12 cellular contexts compared by ENCODE assay signal in genomic region chr3:42655980-42656679, GRCh38. TPM values are rescaled to one million over a fixed set of nuclear protein-coding genes. Genes with fewer than 3 reads are reported as not detected.
DNase-seq lines count a peak whose midpoint lies in the region; ATAC-seq, FAIRE-seq and TF ChIP-seq lines count a peak whose summit lies in the region.
"Had no signal": no experiment of that assay in that cellular context is flagged by ENCODE, and none has a peak within 500 bp of the region (broad histone marks: within the 10 kb centered on the region; RNA-seq: fewer than 3 reads in every experiment).

No MANE protein-coding gene starts in this region.

- H2AFZ ChIP-seq in endothelial cell of umbilical vein (ENCODE audit: low read depth, low read length), result no peak overlapping the region

- no peak overlapping the region for H3K9ac ChIP-seq in endothelial cell of umbilical vein (replicated peaks; ENCODE audit: extremely low read depth, insufficient read depth, low read length)

- BruUV-seq in endothelial cell of umbilical vein (replicated peaks; lab: Mats Ljungman, UMichigan), result no TSS peak

- intact Hi-C loops in endothelial cell of umbilical vein (cut with micrococcal nuclease), result loop anchor here (2.0 kb wide), 2 partner anchors 29 to 73 kb away; partner anchors contain the start of gene KLHL40

- H3K9me3 ChIP-seq in endothelial cell of umbilical vein (replicated peaks; ENCODE audit: control insufficient read depth, insufficient read depth, low read length), result no peaks in the 10 kb centered on the region

- CTCF ChIA-PET in endothelial cell of umbilical vein (lab: Charles Lee), result no interaction called here

- H3K4me1 Mint-ChIP-seq in IgD-negative memory B cell (peaks cover 8 to 15% (median 13%) of the 10 kb centered on the region in 3 donors), neural crest cell (peaks cover 14% of the 10 kb centered on the region)

- H3K27ac Mint-ChIP-seq in IgD-negative memory B cell (peak overlapping the region in 2 of 3 donors; percentile 63 to 92), neural crest cell (ENCODE audit: unreplicated experiment) (no peak overlapping the region)
- H3K27ac Mint-ChIP-seq: T-helper 1 cell treated with Interleukin-12 subunit alpha and Interleukin-12 subunit beta and Interleukin-4 antibody, amounts not matched to agents 30 μg/mL and 1 μg/mL, for 36 hours had no signal

- H3K4me2 ChIP-seq in endothelial cell of umbilical vein (ENCODE audit: insufficient read depth, low read length), result peak overlapping the region; percentile 2

- H3K4me1 ChIP-seq in endothelial cell of umbilical vein (ENCODE audit: control insufficient read depth, extremely low read depth, insufficient read depth, low read length), result peaks cover 36% of the 10 kb centered on the region

- peak; percentile 77 for FAIRE-seq in endothelial cell of umbilical vein (lab: Jason Lieb, UNC)

- peaks cover 0 to 1% (median 0%) of the 10 kb centered on the region in 3 donors for H3K9me3 Mint-ChIP-seq in IgD-negative memory B cell
- H3K9me3 Mint-ChIP-seq in neural crest cell, result no peaks in the 10 kb centered on the region
- H3K9me3 Mint-ChIP-seq: T-helper 1 cell treated with Interleukin-12 subunit alpha and Interleukin-12 subunit beta and Interleukin-4 antibody, amounts not matched to agents 30 μg/mL and 1 μg/mL, for 36 hours had no signal

- no peak overlapping the region for H3K4me3 ChIP-seq in endothelial cell of umbilical vein (replicated peaks in 1 of 3; ENCODE audit: insufficient read depth in 1 of 3, low read depth in 1 of 3, low read length in 3 of 3)

- peaks cover 2% of the 10 kb centered on the region for H3K27me3 Mint-ChIP-seq in IgD-negative memory B cell
- no peaks in the 10 kb centered on the region for H3K27me3 Mint-ChIP-seq in neural crest cell (ENCODE audit: low read depth)

- peaks cover 0 to 7% of the 10 kb centered on the region in 2 experiments for H3K36me3 ChIP-seq in endothelial cell of umbilical vein (ENCODE audit: control insufficient read depth in 2 of 2, extremely low read depth in 1 of 2, insufficient read depth in 2 of 2, low read length in 2 of 2)

- ATAC-seq in GM18517 (IDR thresholded peaks at IDR 0.05; ENCODE audit: unreplicated experiment), result no peak
- no peak for ATAC-seq in GM18511 (IDR thresholded peaks at IDR 0.05; ENCODE audit: unreplicated experiment)
- no peak for ATAC-seq in GM21619 (IDR thresholded peaks at IDR 0.05; ENCODE audit: unreplicated experiment)

- no peaks in the 10 kb centered on the region for H3K27me3 ChIP-seq in endothelial cell of umbilical vein (ENCODE audit: control insufficient read depth in 2 of 2, insufficient read depth in 2 of 2, low read length in 2 of 2)

- H3K79me2 ChIP-seq in endothelial cell of umbilical vein (ENCODE audit: control insufficient read depth, insufficient read depth, low read length), result peaks cover 31% of the 10 kb centered on the region

- DNase-seq in ACHN (peak; percentile 26), endothelial cell of umbilical vein (ENCODE audit: low read depth, low spot score) (peak; percentile 37), neural crest cell (ENCODE audit: low read depth, low spot score) (no peak), medulla oblongata (ENCODE audit: extremely low spot score) (no peak)
- DNase-seq: activated gamma-delta T cell, COR-L47, NCI-H2029 had no signal

- no peaks in the 10 kb centered on the region for H4K20me1 ChIP-seq in endothelial cell of umbilical vein (replicated peaks; ENCODE audit: control insufficient read depth, extremely low read depth, insufficient read depth, low read length)

- POLR2A ChIA-PET in endothelial cell of umbilical vein (lab: Charles Lee), result no interaction called here

- H3K36me3 Mint-ChIP-seq in IgD-negative memory B cell (no peaks in the 10 kb centered on the region), neural crest cell (ENCODE audit: low read depth) (no peaks in the 10 kb centered on the region)

- dilution Hi-C loops in endothelial cell of umbilical vein (cut with MboI; ENCODE audit: extremely low pct_ligation_motif_present, low sequenced_read_pairs), result no loop called here

- no peak overlapping the region for H3K27ac ChIP-seq in endothelial cell of umbilical vein (ENCODE audit: insufficient read depth, low read depth, low read length)

- TF ChIP-seq CTCF in endothelial cell of umbilical vein (IDR thresholded peaks at IDR 0.05; ENCODE audit: extremely low read depth in 1 of 2, insufficient read depth in 1 of 2, low read depth in 1 of 2, low read length in 2 of 2) (no peak), neural crest cell (conservative IDR thresholded peaks at IDR 0.05) (no peak)

- H3K4me3 Mint-ChIP-seq in IgD-negative memory B cell, result peak overlapping the region in 1 of 4 donors; percentile 18
- peak overlapping the region; percentile 78 for H3K4me3 Mint-ChIP-seq in neural crest cell

- no peak for TF ChIP-seq POLR2A in endothelial cell of umbilical vein (IDR thresholded peaks at IDR 0.05; ENCODE audit: low read depth, low read length)

- no peaks in the 10 kb centered on the region for H3K9me1 ChIP-seq in endothelial cell of umbilical vein (replicated peaks; ENCODE audit: control insufficient read depth, extremely low read depth, insufficient read depth, low read length)

- in situ Hi-C loops in ACHN (cut with HindIII; ENCODE audit: low pct_ligation_motif_present, low pct_unique_long_range_greater_than_20kb, low sequenced_read_pairs), result no loop called here

TF ChIP-seq in endothelial cell of umbilical vein, 7 proteins besides CTCF, POLR2A, EP300 and RAD21:
- TF ChIP-seq JUN (IDR thresholded peaks at IDR 0.05; ENCODE audit: borderline replicate concordance, insufficient read depth, insufficient read length, low read depth) (no peak), FOS (IDR thresholded peaks at IDR 0.05; ENCODE audit: borderline replicate concordance, insufficient read depth, low read length) (peak; percentile 57), MAX (IDR thresholded peaks at IDR 0.05; ENCODE audit: insufficient read depth, insufficient read length) (no peak), GATA2 (IDR thresholded peaks at IDR 0.05; ENCODE audit: insufficient read depth, insufficient read length, low read depth, low read length) (no peak), POLR2AphosphoS5 (IDR thresholded peaks at IDR 0.05; ENCODE audit: insufficient read depth, low read depth, low read length) (no peak), MYC (IDR thresholded peaks at IDR 0.05; ENCODE audit: low read depth, low read length) (no peak), EZH2 (IDR thresholded peaks at IDR 0.05; ENCODE audit: borderline replicate concordance, low read depth, low read length, severe bottlenecking) (no peak)
TF ChIP-seq in endothelial cell of umbilical vein: peak in this region for 1.

RNA-seq across cellular contexts. Expression of gene ZBTB47, which starts 2.6 kb away (rescaled TPM):
- polyA plus RNA-seq in IgD-negative memory B cell (0.11 TPM), endothelial cell of umbilical vein (10.6 and 13.2 TPM in 2 replicates)
- total RNA-seq in endothelial cell of umbilical vein (13.0 and 14.5 TPM in 2 replicates), neural crest cell (6.6 and 7.3 TPM in 2 replicates)
- polyA plus RNA-seq in endothelial cell of umbilical vein (2011; cell fraction: cytosol; rRNA removed), result 7.2 and 9.3 TPM in 2 replicates
- polyA plus RNA-seq in endothelial cell of umbilical vein (2011; cell fraction: nucleus; rRNA removed), result 13.6 and 17.0 TPM in 2 replicates
- 6.8 and 10.4 TPM in 2 replicates for polyA plus RNA-seq in endothelial cell of umbilical vein (2012)
- 13.2 and 16.9 TPM in 2 replicates for polyA minus RNA-seq in endothelial cell of umbilical vein
- 10.4 TPM for polyA minus RNA-seq in endothelial cell of umbilical vein (2011; cell fraction: cytosol; rRNA and poly(A)+ RNA removed)
- polyA minus RNA-seq in endothelial cell of umbilical vein (2011; cell fraction: nucleus; rRNA and poly(A)+ RNA removed), result 7.6 and 13.3 TPM in 2 replicates

RNA-seq across cellular contexts. Expression of gene KLHL40, which starts 29.2 kb away (rescaled TPM):
- polyA plus RNA-seq in IgD-negative memory B cell (not detected), endothelial cell of umbilical vein (not detected in 2 replicates)
- total RNA-seq in endothelial cell of umbilical vein (not detected in 2 replicates), neural crest cell (not detected in 2 replicates)
- polyA plus RNA-seq in endothelial cell of umbilical vein (2011; cell fraction: cytosol; rRNA removed), result not detected in 2 replicates
- not detected in 2 replicates for polyA plus RNA-seq in endothelial cell of umbilical vein (2011; cell fraction: nucleus; rRNA removed)
- not detected in 2 replicates for polyA plus RNA-seq in endothelial cell of umbilical vein (2012)
- not detected in 2 replicates for polyA minus RNA-seq in endothelial cell of umbilical vein
- not detected for polyA minus RNA-seq in endothelial cell of umbilical vein (2011; cell fraction: cytosol; rRNA and poly(A)+ RNA removed)
- polyA minus RNA-seq in endothelial cell of umbilical vein (2011; cell fraction: nucleus; rRNA and poly(A)+ RNA removed), result not detected in 2 replicates

RNA-seq across cellular contexts. Expression of gene HHATL, which starts 46.5 kb away (rescaled TPM):
- polyA plus RNA-seq in IgD-negative memory B cell, result not detected
- not detected in 2 replicates for total RNA-seq in endothelial cell of umbilical vein
- 0.11 TPM in 1 of 2 replicates, not detected in the other for polyA plus RNA-seq in endothelial cell of umbilical vein
- polyA plus RNA-seq in endothelial cell of umbilical vein (2011; cell fraction: cytosol; rRNA removed), result not detected in 2 replicates
- polyA plus RNA-seq in endothelial cell of umbilical vein (2011; cell fraction: nucleus; rRNA removed), result not detected in 2 replicates
- polyA plus RNA-seq in endothelial cell of umbilical vein (2012), result not detected in 2 replicates
- not detected in 2 replicates for polyA minus RNA-seq in endothelial cell of umbilical vein
- not detected for polyA minus RNA-seq in endothelial cell of umbilical vein (2011; cell fraction: cytosol; rRNA and poly(A)+ RNA removed)
- not detected in 2 replicates for polyA minus RNA-seq in endothelial cell of umbilical vein (2011; cell fraction: nucleus; rRNA and poly(A)+ RNA removed)
- not detected in 2 replicates for total RNA-seq in neural crest cell

RNA-seq across cellular contexts. Expression of gene NKTR, which starts 55.6 kb away (rescaled TPM):
- polyA plus RNA-seq in IgD-negative memory B cell (14.7 TPM), endothelial cell of umbilical vein (22.3 and 27.4 TPM in 2 replicates)
- total RNA-seq in endothelial cell of umbilical vein (92.6 and 99.0 TPM in 2 replicates), neural crest cell (95.0 and 95.2 TPM in 2 replicates)
- 8.7 and 14.4 TPM in 2 replicates for polyA plus RNA-seq in endothelial cell of umbilical vein (2011; cell fraction: cytosol; rRNA removed)
- polyA plus RNA-seq in endothelial cell of umbilical vein (2011; cell fraction: nucleus; rRNA removed), result 257 and 378 TPM in 2 replicates
- 35.0 and 49.7 TPM in 2 replicates for polyA plus RNA-seq in endothelial cell of umbilical vein (2012)
- polyA minus RNA-seq in endothelial cell of umbilical vein, result 51.7 and 60.7 TPM in 2 replicates
- 23.9 TPM for polyA minus RNA-seq in endothelial cell of umbilical vein (2011; cell fraction: cytosol; rRNA and poly(A)+ RNA removed)
- 197 and 292 TPM in 2 replicates for polyA minus RNA-seq in endothelial cell of umbilical vein (2011; cell fraction: nucleus; rRNA and poly(A)+ RNA removed)

Comparison
In these comparisons a context has a peak if more than half of its experiments do, and no peak if none do; other contexts are left out.
1. DNase-seq: peak in ACHN (single experiment) and endothelial cell of umbilical vein (single experiment); none in neural crest cell (single experiment) and medulla oblongata (single experiment).